12 cellular contexts compared by ENCODE assay signal in genomic region chr10:17213646-17214349, GRCh38. TPM values are rescaled to one million over a fixed set of nuclear protein-coding genes. Genes with fewer than 3 reads are reported as not detected.
DNase-seq lines count a peak whose midpoint lies in the region; ATAC-seq, FAIRE-seq and TF ChIP-seq lines count a peak whose summit lies in the region.
"Had no signal": no experiment of that assay in that cellular context is flagged by ENCODE, and none has a peak within 500 bp of the region (broad histone marks: within the 10 kb centered on the region; RNA-seq: fewer than 3 reads in every experiment).

No MANE protein-coding gene starts in this region.

- no peak for DNase-seq in AG04450 (ENCODE audit: low read depth, low spot score)
- no peak for DNase-seq in K562 (ENCODE audit: extremely low read depth in 1 of 4, low spot score in 3 of 4)
- no peak for DNase-seq in kidney
- DNase-seq in foreskin melanocyte, result no peak
- no peak for DNase-seq in NCI-H187 treated with DMSO at 0.1 percent for 48 hours (lab: John Stamatoyannopoulos, UW)
- no peak for DNase-seq in NCI-H69 (lab: John Stamatoyannopoulos, UW)
- DNase-seq: activated CD4-positive, alpha-beta memory T cell treated with anti-CD3 and anti-CD28 coated beads for 36 hours; NCI-H2171 treated with DMSO at 0.1 percent for 48 hours; stimulated activated CD8-positive, alpha-beta memory T cell treated with anti-CD3 and anti-CD28 coated beads, Interleukin-4, amount 100 ng/mL, for 48 hours had no signal

- no peak for TF ChIP-seq EP300 in K562 (IDR thresholded peaks at IDR 0.05; ENCODE audit: low read length)

- TF ChIP-seq CTCF in AG04450 (IDR thresholded peaks at IDR 0.05; ENCODE audit: low read depth, low read length) (no peak), K562 (IDR thresholded peaks at IDR 0.05 in 2 of 3, conservative IDR thresholded peaks at IDR 0.05 in 1 of 3; ENCODE audit: insufficient read depth in 2 of 3, low read depth in 1 of 3, low read length in 3 of 3) (no peak), kidney (IDR thresholded peaks at IDR 0.05; ENCODE audit: borderline replicate concordance, extremely low read depth, insufficient read depth) (no peak)

- CTCF ChIA-PET in AG04450 (lab: Charles Lee), result interaction anchor here (0.5 to 1.3 kb wide), 2 partner anchors 14 to 33 kb away, joined by 6 to 8 read pairs; partner anchors contain the start of gene VIM
- CTCF ChIA-PET in K562 (lab: Yijun Ruan, JAX; ENCODE audit: low intra/inter-chr PET ratio), result no interaction called here

- H3K9ac ChIP-seq in HUES64 (ENCODE audit: low read depth, low read length), result no peak overlapping the region
- H3K9ac ChIP-seq in K562 (ENCODE audit: insufficient read depth in 1 of 2, low read depth in 2 of 2, low read length in 2 of 2), result no peak overlapping the region
- no peak overlapping the region for H3K9ac ChIP-seq in kidney (ENCODE audit: low read length in 2 of 2)

- FAIRE-seq in K562 (lab: Jason Lieb, UNC), result no peak
- peak; percentile 63 for FAIRE-seq in kidney (lab: Jason Lieb, UNC)
- FAIRE-seq: GM18507 had no signal

- no peaks in the 10 kb centered on the region for H4K20me1 ChIP-seq in K562 (replicated peaks; ENCODE audit: control insufficient read depth, insufficient read depth, low read length)

- H3K27ac ChIP-seq in AG04450 (ENCODE audit: low read depth, low read length), result peak overlapping the region; percentile 73
- peak overlapping the region; percentile 81; the same call in 1 of the 2 replicates for H3K27ac ChIP-seq in HUES64 (ENCODE audit: low read depth, low read length)
- H3K27ac ChIP-seq in K562 (ENCODE audit: extremely low read depth, low read depth, low read length), result 0 out of 3 replicates have a peak overlapping the region, but pooled peaks have one; percentile 23
- H3K27ac ChIP-seq in kidney (ENCODE audit: low read depth in 2 of 2, low read length in 2 of 2), result no peak overlapping the region

- H3K9me3 ChIP-seq in AG04450 (ENCODE audit: control insufficient read depth, insufficient read depth, low read length) (no peaks in the 10 kb centered on the region), HUES64 (ENCODE audit: insufficient read depth, low read depth, low read length) (no peaks in the 10 kb centered on the region), K562 (replicated peaks; ENCODE audit: control insufficient read depth, insufficient read depth, low read depth, low read length) (no peaks in the 10 kb centered on the region), kidney (ENCODE audit: control insufficient read depth in 1 of 2, low read length in 2 of 2) (no peaks in the 10 kb centered on the region)

- ATAC-seq in K562 (no peak), HG03571 (IDR thresholded peaks at IDR 0.05; ENCODE audit: unreplicated experiment) (no peak)

- H3K9me1 ChIP-seq in K562 (ENCODE audit: control insufficient read depth, insufficient read depth, low read length), result no peaks in the 10 kb centered on the region

- H3K4me3 ChIP-seq in AG04450 (ENCODE audit: low read depth, low read length), result no peak overlapping the region
- no peak overlapping the region for H3K4me3 ChIP-seq in HUES64 (ENCODE audit: low read length)
- H3K4me3 ChIP-seq in K562, result no peak overlapping the region
- H3K4me3 ChIP-seq in kidney (ENCODE audit: low read length in 2 of 2), result no peak overlapping the region

- 88% methylated on average over 1 of the region's 2 CpGs for WGBS in HUES64
- WGBS in K562 (ENCODE audit: insufficient coverage, low coverage, missing lambda C conversion rate), result 20% methylated on average over 2 of the region's 2 CpGs

- H3K27me3 ChIP-seq in AG04450 (ENCODE audit: control insufficient read depth, insufficient read depth, low read length) (no peaks in the 10 kb centered on the region), HUES64 (ENCODE audit: insufficient read depth, low read length) (no peaks in the 10 kb centered on the region), K562 (ENCODE audit: control insufficient read depth in 2 of 2, insufficient read depth in 2 of 2, low read length in 2 of 2) (no peaks in the 10 kb centered on the region)

- in situ Hi-C loops in K562 (cut with MboI), result no loop called here

- H3K36me3 ChIP-seq in HUES64 (ENCODE audit: insufficient read depth, low read length) (no peaks in the 10 kb centered on the region), K562 (ENCODE audit: control insufficient read depth, insufficient read depth, low read length) (no peaks in the 10 kb centered on the region), kidney (ENCODE audit: control insufficient read depth in 1 of 2, insufficient read depth in 2 of 2, low read length in 2 of 2) (no peaks in the 10 kb centered on the region)

- intact Hi-C loops in K562 (cut with micrococcal nuclease) (no loop called here), kidney (cut with DNase I) (no loop called here)

- H3K4me1 ChIP-seq in HUES64 (ENCODE audit: insufficient read depth, low read length) (peaks cover 49% of the 10 kb centered on the region), K562 (replicated peaks in 1 of 2; ENCODE audit: control insufficient read depth in 2 of 2, insufficient read depth in 2 of 2, low read length in 2 of 2) (peaks cover 5 to 44% of the 10 kb centered on the region in 2 experiments), kidney (ENCODE audit: control insufficient read depth in 1 of 2, insufficient read depth in 1 of 2, low read depth in 1 of 2, low read length in 2 of 2) (no peaks in the 10 kb centered on the region)

- TF ChIP-seq POLR2A in K562 (conservative IDR thresholded peaks at IDR 0.05), result no peak

- POLR2A ChIA-PET in AG04450 (lab: Yijun Ruan, JAX), result interaction anchor here (0.5 to 2.7 kb wide), 4 partner anchors 12 to 248 kb away, joined by 4 to 13 read pairs (median 8); partner anchors contain the start of genes TRDMT1 and VIM
- POLR2A ChIA-PET in K562 (lab: Yijun Ruan, JAX), result interaction anchor here (0.6 to 2.8 kb wide), 4 partner anchors 13 to 16 kb away, joined by 3 to 17 read pairs (median 7); partner anchors contain the start of genes TRDMT1 and VIM

- BruUV-seq in K562 (replicated peaks; lab: Mats Ljungman, UMichigan), result no TSS peak

- no peak for TF ChIP-seq RAD21 in K562 (CRISPR knock-in tag; conservative IDR thresholded peaks at IDR 0.05 in 1 of 2, IDR thresholded peaks at IDR 0.05 in 1 of 2)

- H3K79me2 ChIP-seq in K562 (ENCODE audit: control insufficient read depth, insufficient read depth, low read length), result 0 out of 3 replicates have a peak, but pooled peaks cover 2% of the 10 kb centered on the region

- H2AFZ ChIP-seq in K562 (ENCODE audit: low read depth, low read length), result peak overlapping the region; percentile 56; the same call in 1 of the 2 replicates

- no peak overlapping the region for H3K4me2 ChIP-seq in K562 (ENCODE audit: insufficient read depth, low read length)

RNA-seq across cellular contexts. Expression of gene TRDMT1, which starts 12.3 kb away (rescaled TPM):
- polyA plus RNA-seq in AG04450 (2011; rRNA removed) (5.2 and 7.1 TPM in 2 replicates), K562 (2011; rRNA removed) (6.9 and 12.6 TPM in 2 replicates), K562 (2014; fragmentation: Illumina TruSeq; extraction: Trizol) (6.5 and 9.6 TPM in 2 replicates), K562 (2014; fragmentation: Nextera tagmentation; extraction: Ambion mirVana) (1 to 10 TPM; 8.7 to 9.3 TPM), K562 (2014; rRNA removed) (5.4 and 6.2 TPM in 2 replicates), kidney (ENCODE audit: insufficient read depth, low read depth, low replicate concordance) (2.0 TPM)
- 4.3 and 5.5 TPM in 2 replicates for polyA minus RNA-seq in AG04450 (2011; rRNA and poly(A)+ RNA removed)
- polyA plus RNA-seq in HUES64 (2013, experiment 1 of 2), result 15.5 TPM
- polyA plus RNA-seq in HUES64 (2013, experiment 2 of 2), result 12.7 TPM
- total RNA-seq in K562 (2011; cell fraction: chromatin; rRNA removed; ENCODE audit: low replicate concordance), result 5.7 and 18.9 TPM in 2 replicates
- 2.3 and 4.5 TPM in 2 replicates for total RNA-seq in K562 (2011; cell fraction: nucleolus; rRNA removed)
- 10.6 and 14.4 TPM in 2 replicates for total RNA-seq in K562 (2011; cell fraction: nucleoplasm; rRNA removed)
- total RNA-seq in K562 (2014; rRNA removed) (5.6 and 6.9 TPM in 2 replicates), K562 (2014; rRNA removed; fragmentation: Illumina TruSeq; extraction: Trizol) (10.5 and 10.7 TPM in 2 replicates), K562 (2015; rRNA removed; fragmentation: Illumina TruSeq; extraction: Trizol) (5.6 and 7.0 TPM in 2 replicates), K562 (2021) (9.1 and 10.2 TPM in 2 replicates), kidney (11.0 TPM)
- polyA plus RNA-seq in K562 (2011; cell fraction: cytosol; rRNA removed), result 1.8 and 2.4 TPM in 2 replicates
- 5.4 and 6.7 TPM in 2 replicates for polyA plus RNA-seq in K562 (2011; cell fraction: nucleus; rRNA removed)
- 4.1 and 6.4 TPM in 2 replicates for polyA plus RNA-seq in K562 (2012)
- polyA minus RNA-seq in K562 (2011; rRNA and poly(A)+ RNA removed), result 10.9 and 12.3 TPM in 2 replicates
- 4.1 and 7.2 TPM in 2 replicates for polyA minus RNA-seq in K562 (2011; cell fraction: cytosol; rRNA and poly(A)+ RNA removed)
- 7.5 and 12.0 TPM in 2 replicates for polyA minus RNA-seq in K562 (2011; cell fraction: nucleus; rRNA and poly(A)+ RNA removed)

RNA-seq across cellular contexts. Expression of gene VIM, which starts 14.2 kb away (rescaled TPM):
- polyA plus RNA-seq in AG04450 (2011; rRNA removed) (4,126 and 4,378 TPM in 2 replicates), K562 (2011; rRNA removed) (300 and 518 TPM in 2 replicates), K562 (2014; fragmentation: Illumina TruSeq; extraction: Trizol) (458 and 481 TPM in 2 replicates), K562 (2014; fragmentation: Nextera tagmentation; extraction: Ambion mirVana) (100 to 1,000 TPM in 1 of 2 experiments, 10 to 100 TPM in 1; 86.0 to 123 TPM), K562 (2014; rRNA removed) (275 and 383 TPM in 2 replicates), kidney (ENCODE audit: insufficient read depth, low read depth, low replicate concordance) (403 TPM)
- 4,154 and 5,002 TPM in 2 replicates for polyA minus RNA-seq in AG04450 (2011; rRNA and poly(A)+ RNA removed)
- polyA plus RNA-seq in HUES64 (2013, experiment 1 of 2), result 711 TPM
- polyA plus RNA-seq in HUES64 (2013, experiment 2 of 2), result 820 TPM
- total RNA-seq in K562 (2011; cell fraction: chromatin; rRNA removed; ENCODE audit: low replicate concordance), result 119 and 160 TPM in 2 replicates
- total RNA-seq in K562 (2011; cell fraction: nucleolus; rRNA removed), result 119 and 169 TPM in 2 replicates
- 116 and 178 TPM in 2 replicates for total RNA-seq in K562 (2011; cell fraction: nucleoplasm; rRNA removed)
- total RNA-seq in K562 (2014; rRNA removed) (604 and 655 TPM in 2 replicates), K562 (2014; rRNA removed; fragmentation: Illumina TruSeq; extraction: Trizol) (264 and 301 TPM in 2 replicates), K562 (2015; rRNA removed; fragmentation: Illumina TruSeq; extraction: Trizol) (441 and 490 TPM in 2 replicates), K562 (2021) (571 and 621 TPM in 2 replicates), kidney (1,044 TPM)
- polyA plus RNA-seq in K562 (2011; cell fraction: cytosol; rRNA removed), result 296 and 577 TPM in 2 replicates
- polyA plus RNA-seq in K562 (2011; cell fraction: nucleus; rRNA removed), result 267 and 332 TPM in 2 replicates
- polyA plus RNA-seq in K562 (2012), result 869 and 1,478 TPM in 2 replicates
- polyA minus RNA-seq in K562 (2011; rRNA and poly(A)+ RNA removed), result 448 and 611 TPM in 2 replicates
- 361 and 458 TPM in 2 replicates for polyA minus RNA-seq in K562 (2011; cell fraction: cytosol; rRNA and poly(A)+ RNA removed)
- polyA minus RNA-seq in K562 (2011; cell fraction: nucleus; rRNA and poly(A)+ RNA removed), result 168 and 199 TPM in 2 replicates

Comparison
In these comparisons a context has a peak if more than half of its experiments do, and no peak if none do; other contexts are left out.
1. H3K27ac ChIP-seq: peak in AG04450 (single experiment), HUES64 (single experiment) and K562 (single experiment); none in kidney (0 of 2).